Comparison of ENCODE assay signal across 35 cellular contexts in genomic region chr13:44184740-44185139, GRCh38.
"Had no signal": no experiment of that assay in that cellular context is flagged by ENCODE, and none has a peak within 500 bp of the region (broad histone marks: within the 10 kb centered on the region; RNA-seq: fewer than 3 reads in every experiment).

No MANE protein-coding gene starts in this region.

- H3K4me3 ChIP-seq: MG63 had no signal

- H3K36me3 ChIP-seq: MG63 had no signal

- DNase-seq: Karpas-422, Kasumi-1, MG63, MM.1S, MV-4-11, NCI-H1048, NCI-H1092, NCI-H1092 treated with DMSO at 0.1 percent for 48 hours, NCI-H1105, NCI-H1105 treated with DMSO at 0.1 percent for 48 hours, NCI-H1417, NCI-H1417 treated with DMSO at 0.1 percent for 48 hours, NCI-H1436, NCI-H1436 treated with DMSO at 0.1 percent for 48 hours, NCI-H146, NCI-H1694, NCI-H1694 treated with DMSO at 0.1 percent for 48 hours, NCI-H187, NCI-H187 treated with DMSO at 0.1 percent for 48 hours, NCI-H1930, NCI-H2029 treated with DMSO at 0.1 percent for 48 hours, NCI-H2081, NCI-H2081 treated with DMSO at 0.1 percent for 48 hours, NCI-H2107, NCI-H2171, NCI-H2171 treated with DMSO at 0.1 percent for 48 hours, NCI-H2227 treated with DMSO at 0.1 percent for 48 hours, NCI-H226, NCI-H345, NCI-H446, NCI-H446 treated with DMSO at 0.1 percent for 48 hours, NCI-H510A, NCI-H510A treated with DMSO at 0.1 percent for 48 hours, NCI-H524, NCI-H524 treated with DMSO at 0.1 percent for 48 hours had no signal

- H3K27me3 ChIP-seq: MG63 had no signal

- H3K9me3 ChIP-seq: MG63 had no signal
